ENCODE assay signal across 19 cellular contexts in the genomic region with DNA sequence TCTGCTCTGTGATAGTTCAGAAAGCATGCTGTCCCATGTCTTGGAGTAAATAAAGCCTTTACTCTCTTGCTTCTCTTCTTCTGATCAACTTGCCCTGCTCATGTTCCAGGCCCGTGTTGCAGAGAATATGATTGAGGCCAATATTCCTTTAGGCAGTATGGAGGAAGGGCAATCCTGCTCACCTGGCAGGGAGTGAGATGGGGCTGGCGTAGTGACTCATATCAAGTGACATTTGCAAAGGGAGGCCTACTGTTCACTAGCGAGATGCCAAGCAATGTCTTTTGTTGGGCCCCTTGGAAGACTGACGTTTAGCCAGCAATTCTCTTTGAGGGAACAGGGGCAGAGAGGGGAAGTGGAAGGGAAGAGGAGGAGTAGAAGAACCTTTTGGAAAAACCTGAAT. TPM values are rescaled to one million over a fixed set of nuclear protein-coding genes. Genes with fewer than 3 reads are reported as not detected.
DNase-seq lines count a peak whose midpoint lies in the region; ATAC-seq, FAIRE-seq and TF ChIP-seq lines count a peak whose summit lies in the region.
"Had no signal": no experiment of that assay in that cellular context is flagged by ENCODE, and none has a peak within 500 bp of the region (broad histone marks: within the 10 kb centered on the region; RNA-seq: fewer than 3 reads in every experiment).

No MANE protein-coding gene starts in this region.

- TF ChIP-seq CTCF in epithelial cell of esophagus (IDR thresholded peaks at IDR 0.05; ENCODE audit: insufficient read depth, low read depth, low read length, missing control alignments) (no peak), keratinocyte (optimal IDR thresholded peaks at IDR 0.05 in 1 of 3, IDR thresholded peaks at IDR 0.05 in 1 of 3, conservative IDR thresholded peaks at IDR 0.05 in 1 of 3; ENCODE audit: extremely low read depth in 1 of 3, insufficient read depth in 2 of 3, low read length in 3 of 3) (no peak)

- H2AFZ ChIP-seq in keratinocyte (ENCODE audit: control insufficient read depth, low read length), result no peak overlapping the region

- H3K27me3 Mint-ChIP-seq in stimulated activated naive CD8-positive, alpha-beta T cell treated with anti-CD3 and anti-CD28 coated beads, Interleukin-15, amount 100 ng/mL, for 72 hours, result no peaks in the 10 kb centered on the region

- dilution Hi-C loops in keratinocyte (cut with MboI; ENCODE audit: extremely low pct_ligation_motif_present, low sequenced_read_pairs), result no loop called here

- H3K9ac ChIP-seq in keratinocyte (ENCODE audit: control insufficient read depth, extremely low read depth, insufficient read depth, low read length), result no peak overlapping the region

- DNase-seq in stimulated activated naive CD8-positive, alpha-beta T cell treated with anti-CD3 and anti-CD28 coated beads, Interleukin-15, Interleukin-2, amounts not matched to agents 100 U/mL and 50 U/mL, for 24 hours, result no peak
- DNase-seq in stimulated activated naive CD8-positive, alpha-beta T cell treated with anti-CD3 and anti-CD28 coated beads, Interleukin-15, amount 100 ng/mL, for 72 hours, result no peak
- peak; percentile 24 for DNase-seq in epithelial cell of esophagus (ENCODE audit: low read depth)
- no peak for DNase-seq in keratinocyte (ENCODE audit: low read depth, low spot score)
- DNase-seq in posterior cingulate gyrus, result no peak
- DNase-seq in amniotic stem cell (lab: John Stamatoyannopoulos, UW), result no peak
- DNase-seq in stimulated activated CD4-positive, alpha-beta T cell treated with anti-CD3 and anti-CD28 coated beads, Interleukin-15, amount 100 ng/mL, for 24 hours, result no peak
- DNase-seq: C1 segment of cervical spinal cord; Calu3; CD4-positive, alpha-beta memory T cell; COR-L47; DMS53; DMS79 treated with DMSO at 0.1 percent for 48 hours; GF-D8; GOT3; H7; HCEC 1CT had no signal

- peaks cover 10 to 11% of the 10 kb centered on the region in 2 donors for H3K9me3 Mint-ChIP-seq in stimulated activated naive CD8-positive, alpha-beta T cell treated with anti-CD3 and anti-CD28 coated beads, Interleukin-15, amount 100 ng/mL, for 72 hours

- H3K36me3 ChIP-seq in keratinocyte (ENCODE audit: control insufficient read depth in 2 of 2, extremely low read depth in 1 of 2, insufficient read depth in 2 of 2, low read length in 2 of 2), result peaks cover 2 to 6% of the 10 kb centered on the region in 2 experiments

- no peak overlapping the region for H3K27ac ChIP-seq in keratinocyte (ENCODE audit: control insufficient read depth, insufficient read depth, low read length)

- H3K27ac Mint-ChIP-seq in stimulated activated naive CD8-positive, alpha-beta T cell treated with anti-CD3 and anti-CD28 coated beads, Interleukin-15, amount 100 ng/mL, for 72 hours, result no peak overlapping the region
- H3K27ac Mint-ChIP-seq: CD4-positive, alpha-beta memory T cell had no signal

- H3K9me1 ChIP-seq in keratinocyte (ENCODE audit: control insufficient read depth, extremely low read depth, insufficient read depth, low read length), result no peaks in the 10 kb centered on the region

- peaks cover 30% of the 10 kb centered on the region for H3K4me1 ChIP-seq in keratinocyte (ENCODE audit: control insufficient read depth, extremely low read depth, insufficient read depth, low read length)

- peaks cover 1% of the 10 kb centered on the region for H3K9me3 ChIP-seq in keratinocyte (ENCODE audit: control insufficient read depth, low read depth, low read length)

- no peaks in the 10 kb centered on the region for H3K27me3 ChIP-seq in keratinocyte (ENCODE audit: control insufficient read depth, extremely low read depth, insufficient read depth, low read length)

- peaks cover 44% of the 10 kb centered on the region for H3K4me1 Mint-ChIP-seq in stimulated activated naive CD8-positive, alpha-beta T cell treated with anti-CD3 and anti-CD28 coated beads, Interleukin-15, amount 100 ng/mL, for 72 hours

- H3K4me3 Mint-ChIP-seq in stimulated activated naive CD8-positive, alpha-beta T cell treated with anti-CD3 and anti-CD28 coated beads, Interleukin-15, amount 100 ng/mL, for 72 hours, result no peak overlapping the region
- H3K4me3 Mint-ChIP-seq: CD4-positive, alpha-beta memory T cell had no signal

- no peaks in the 10 kb centered on the region for H3K79me2 ChIP-seq in keratinocyte (ENCODE audit: control insufficient read depth, insufficient read depth, low read length)

- intact Hi-C loops in posterior cingulate gyrus (cut with DNase I), result no loop called here

- H3K4me3 ChIP-seq in epithelial cell of esophagus (ENCODE audit: low read length), result no peak overlapping the region
- H3K4me3 ChIP-seq in keratinocyte (ENCODE audit: control insufficient read depth in 2 of 3, extremely low read depth in 1 of 3, insufficient read depth in 2 of 3, low read depth in 1 of 3, low read length in 3 of 3), result no peak overlapping the region

- no peak overlapping the region for H3K4me2 ChIP-seq in keratinocyte (ENCODE audit: control insufficient read depth, extremely low read depth, insufficient read depth, low read depth, low read length)

- H4K20me1 ChIP-seq in keratinocyte (ENCODE audit: control insufficient read depth, extremely low read depth, insufficient read depth, low read length), result no peaks in the 10 kb centered on the region

- peak; percentile 69 for ATAC-seq in stimulated activated naive CD8-positive, alpha-beta T cell treated with anti-CD3 and anti-CD28 coated beads, Interleukin-15, Interleukin-2, amounts not matched to agents 100 U/mL and 50 U/mL, for 24 hours
- no peak for ATAC-seq in stimulated activated naive CD8-positive, alpha-beta T cell treated with anti-CD3 and anti-CD28 coated beads, Interleukin-15, amount 100 ng/mL, for 72 hours

- peak; percentile 60 for FAIRE-seq in keratinocyte (lab: Jason Lieb, UNC)
- FAIRE-seq: GM12891, GM18507 had no signal

RNA-seq across cellular contexts. Expression of a gene that starts 19.7 kb away (rescaled TPM):
- polyA plus RNA-seq in keratinocyte, result 12.7 to 43.5 TPM (median 16.7 TPM) in 3 replicates
- 38.0 TPM for polyA plus RNA-seq in keratinocyte (2011; ENCODE audit: low read depth)
- 16.9 and 33.9 TPM in 2 replicates for polyA plus RNA-seq in keratinocyte (2011; cell fraction: cytosol; rRNA removed)
- 45.0 and 46.5 TPM in 2 replicates for polyA plus RNA-seq in keratinocyte (2011; cell fraction: nucleus; rRNA removed)
- 6.5 and 42.5 TPM in 2 replicates for polyA plus RNA-seq in keratinocyte (2012; ENCODE audit: low replicate concordance)
- polyA minus RNA-seq in keratinocyte, result 5.6 to 46.4 TPM (median 21.4 TPM) in 3 replicates
- 15.2 TPM for polyA minus RNA-seq in keratinocyte (2011; cell fraction: cytosol; rRNA and poly(A)+ RNA removed)
- 12.8 and 24.5 TPM in 2 replicates for polyA minus RNA-seq in keratinocyte (2011; cell fraction: nucleus; rRNA and poly(A)+ RNA removed)
